Comparison of ENCODE assay signal across 3 cellular contexts in the genomic region with DNA sequence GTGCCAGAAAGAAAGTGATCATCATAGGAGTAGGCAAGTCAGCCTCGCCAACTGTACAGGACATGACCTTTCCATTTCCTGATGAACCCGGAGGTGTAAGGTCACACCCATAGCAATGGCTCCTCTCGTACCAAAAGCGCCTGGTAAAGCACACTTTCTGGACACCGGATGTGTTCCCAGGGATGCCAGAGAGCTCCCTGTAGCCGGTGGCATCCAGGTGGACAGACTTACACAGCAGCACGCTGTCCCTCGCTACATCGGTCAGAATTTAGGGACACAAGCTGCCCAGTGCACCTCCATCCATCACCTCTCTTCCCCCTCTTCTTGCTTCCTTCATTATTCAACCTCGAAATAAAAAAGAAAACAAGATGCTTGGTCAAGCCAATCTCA.
"Had no signal": no experiment of that assay in that cellular context is flagged by ENCODE, and none has a peak within 500 bp of the region (broad histone marks: within the 10 kb centered on the region; RNA-seq: fewer than 3 reads in every experiment).

No MANE protein-coding gene starts in this region.

- H3K4me2 ChIP-seq: GM23338 had no signal

- H3K4me3 ChIP-seq: GM23338 had no signal

- H2AFZ ChIP-seq: GM23338 had no signal

- ATAC-seq: GM23338 had no signal

- DNase-seq: H9, HCEC 1CT had no signal
